ENCODE assay signal across 8 cellular contexts in the genomic region with DNA sequence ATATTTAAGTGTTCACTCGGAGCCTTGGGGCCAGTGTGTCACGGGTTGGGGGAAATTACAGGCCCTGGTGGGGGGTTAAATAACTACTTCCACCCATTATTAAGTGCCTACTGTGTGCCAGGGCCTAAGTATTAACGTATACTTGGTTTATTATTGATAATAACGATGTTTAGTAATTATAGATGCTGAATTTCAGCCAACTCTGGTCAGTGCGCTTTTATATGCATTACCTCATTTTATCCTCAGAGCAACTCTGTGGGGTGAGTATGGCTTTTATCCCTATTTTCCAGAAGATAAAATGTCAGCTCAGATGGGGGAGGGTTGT. TPM values are rescaled to one million over a fixed set of nuclear protein-coding genes. Genes with fewer than 3 reads are reported as not detected.
A peak's percentile ranks its signal among the peaks of the same experiment; 100 is the strongest.
DNase-seq lines count a peak whose midpoint lies in the region; ATAC-seq, FAIRE-seq and TF ChIP-seq lines count a peak whose summit lies in the region.

No MANE protein-coding gene starts in this region.

- no peak for TF ChIP-seq POLR2A in gastrocnemius medialis (IDR thresholded peaks at IDR 0.05)

- peak overlapping the region; percentile 73 for H3K4me3 ChIP-seq in H7 (ENCODE audit: insufficient read depth, low read depth, low read length)
- H3K4me3 ChIP-seq in right cardiac atrium (ENCODE audit: low read length), result peak overlapping the region; percentile 79
- H3K4me3 ChIP-seq in gastrocnemius medialis, result peak overlapping the region; percentile 80 to 99 (median 94)

- H3K9me3 ChIP-seq in right cardiac atrium (ENCODE audit: control insufficient read depth, low read length), result no peaks in the 10 kb centered on the region
- H3K9me3 ChIP-seq in gastrocnemius medialis, result no peaks in the 10 kb centered on the region

- peak overlapping the region; percentile 85 for H3K27ac ChIP-seq in VCaP
- H3K27ac ChIP-seq in right cardiac atrium (ENCODE audit: low read length), result peak overlapping the region; percentile 34
- peak overlapping the region; percentile 81 to 96 (median 87) for H3K27ac ChIP-seq in gastrocnemius medialis

- TF ChIP-seq CTCF in VCaP (conservative IDR thresholded peaks at IDR 0.05) (no peak), gastrocnemius medialis (IDR thresholded peaks at IDR 0.05 in 4 of 5, conservative IDR thresholded peaks at IDR 0.05 in 1 of 5) (no peak)

- in situ Hi-C loops in gastrocnemius medialis (cut with MboI; ENCODE audit: low sequenced_read_pairs in 4 of 4), result no loop called here

- H3K36me3 ChIP-seq in H7 (replicated peaks; ENCODE audit: control insufficient read depth, insufficient read depth, low read length) (no peaks in the 10 kb centered on the region), gastrocnemius medialis (no peaks in the 10 kb centered on the region)

- ATAC-seq in right cardiac atrium, result no peak
- no peak for ATAC-seq in gastrocnemius medialis
- no peak for ATAC-seq in HG03025 (IDR thresholded peaks at IDR 0.05; ENCODE audit: low FRiP score, unreplicated experiment)
- no peak for ATAC-seq in HG03139 (IDR thresholded peaks at IDR 0.05; ENCODE audit: unreplicated experiment)

- no peak for DNase-seq in H7
- DNase-seq in right cardiac atrium, result no peak
- no peak for DNase-seq in gastrocnemius medialis
- DNase-seq in urothelium cell line (ENCODE audit: low spot score), result no peak
- no peak for DNase-seq in NCI-H69 (lab: John Stamatoyannopoulos, UW)

- H3K4me1 ChIP-seq in right cardiac atrium (ENCODE audit: control insufficient read depth, insufficient read depth, low read length) (peaks cover 8% of the 10 kb centered on the region), gastrocnemius medialis (peaks cover 29 to 31% of the 10 kb centered on the region in 2 donors)

- H3K27me3 ChIP-seq in H7 (ENCODE audit: control insufficient read depth, insufficient read depth, low read length) (no peaks in the 10 kb centered on the region; the same call in 1 of the 2 replicates), right cardiac atrium (ENCODE audit: control insufficient read depth, insufficient read depth) (no peaks in the 10 kb centered on the region), gastrocnemius medialis (no peaks in the 10 kb centered on the region)

- intact Hi-C loops in right cardiac atrium (cut with DNase I), result no loop called here
- intact Hi-C loops in gastrocnemius medialis (cut with DNase I; ENCODE audit: low total_unique reads), result loop anchor here (1.0 to 10.0 kb wide), 5 partner anchors 64 to 1171 kb away; partner anchors contain the start of genes ALMS1, CCT7, PRADC1 and SMYD5

- FAIRE-seq in urothelium cell line (lab: Jason Lieb, UNC), result no peak

- WGBS in right cardiac atrium, result 19% methylated on average over 5 of the region's 5 CpGs

RNA-seq across cellular contexts. Expression of gene RAB11FIP5, which starts 0.8 kb away (rescaled TPM):
- 12.4 and 16.7 TPM in 2 replicates for total RNA-seq in H7 (2014; rRNA removed; shearing (Covaris generic))
- total RNA-seq in right cardiac atrium (10 to 100 TPM; 23.6 to 27.3 (median 25.9) TPM), gastrocnemius medialis (10 to 100 TPM; 27.1 to 35.3 (median 33.7) TPM)
- polyA plus RNA-seq in right cardiac atrium, result 17.2 TPM

RNA-seq across cellular contexts. Expression of gene SFXN5, which starts 42.1 kb away (rescaled TPM):
- total RNA-seq in H7 (2014; rRNA removed; shearing (Covaris generic)), result 19.4 and 23.9 TPM in 2 replicates
- total RNA-seq in right cardiac atrium (10 to 100 TPM; 10.1 to 12.1 (median 10.8) TPM), gastrocnemius medialis (10 to 100 TPM in 1 of 4 donors, 1 to 10 TPM in 3; 6.8 to 22.7 (median 9.1) TPM)
- polyA plus RNA-seq in right cardiac atrium, result 7.6 TPM

Comparison
In these comparisons a context has a peak if more than half of its experiments do, and no peak if none do; other contexts are left out.
1. H3K27ac ChIP-seq: peak in every context shown above with its lines; median percentile 87 in gastrocnemius medialis; 85 in VCaP; 34 in right cardiac atrium.